Comparison of ENCODE assay signal across 8 cellular contexts in the genomic region with DNA sequence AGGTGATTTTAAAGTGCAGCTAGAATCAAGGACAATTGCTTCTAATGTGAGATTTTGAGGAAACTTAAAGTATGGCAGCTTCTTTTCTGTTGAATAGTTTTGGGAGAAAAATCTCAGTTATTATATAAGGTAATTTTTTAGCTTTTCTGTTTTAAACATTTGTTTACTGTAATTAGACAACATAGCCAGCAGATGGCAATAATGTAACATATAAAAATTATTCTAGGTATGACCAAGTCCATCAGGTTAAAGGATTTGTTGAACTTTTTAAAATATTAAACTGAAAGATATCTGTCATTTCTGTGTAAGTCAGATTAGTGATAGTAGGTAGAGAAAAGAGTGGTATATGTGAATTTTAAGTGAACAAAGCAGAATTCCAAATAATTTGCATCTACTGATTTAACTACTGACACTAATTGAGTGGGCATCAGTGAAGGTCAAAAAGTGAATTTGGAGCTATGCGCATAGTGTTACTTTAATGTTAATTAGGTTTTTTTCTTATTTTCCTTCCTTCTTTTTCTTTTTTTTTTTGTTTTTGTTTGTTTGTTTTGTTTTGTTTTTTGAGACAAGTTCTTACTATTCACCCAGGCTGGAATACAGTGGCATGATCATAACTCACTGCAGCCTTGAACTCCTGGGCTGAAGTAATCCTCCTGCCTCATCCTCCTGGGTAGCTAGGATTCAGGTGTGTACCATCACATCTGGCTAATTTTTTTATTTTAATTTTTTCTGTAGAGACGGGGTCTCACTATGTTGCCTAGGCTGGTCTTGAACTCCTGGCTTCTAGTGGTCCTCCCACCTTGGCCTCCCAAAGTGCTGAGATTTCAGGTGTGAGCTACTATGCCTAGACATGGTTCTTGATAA. TPM values are rescaled to one million over a fixed set of nuclear protein-coding genes. Genes with fewer than 3 reads are reported as not detected.
DNase-seq lines count a peak whose midpoint lies in the region; ATAC-seq and TF ChIP-seq lines count a peak whose summit lies in the region.

No MANE protein-coding gene starts in this region.

- H3K27me3 ChIP-seq in left ventricle myocardium inferior (ENCODE audit: low read depth) (no peaks in the 10 kb centered on the region), right cardiac atrium (ENCODE audit: control insufficient read depth, insufficient read depth) (no peaks in the 10 kb centered on the region)

- H3K9me3 ChIP-seq in left ventricle myocardium inferior (replicated peaks): no peaks in the 10 kb centered on the region
- H3K9me3 ChIP-seq in right cardiac atrium (ENCODE audit: control insufficient read depth, low read length): no peaks in the 10 kb centered on the region

- H3K4me1 ChIP-seq in left ventricle myocardium inferior: no peaks in the 10 kb centered on the region
- no peaks in the 10 kb centered on the region for H3K4me1 ChIP-seq in right cardiac atrium (ENCODE audit: control insufficient read depth, insufficient read depth, low read length)

- no peak overlapping the region for H3K4me3 ChIP-seq in left ventricle myocardium inferior
- H3K4me3 ChIP-seq in right cardiac atrium (ENCODE audit: low read length): no peak overlapping the region

- ATAC-seq in right cardiac atrium (no peak), HG02852 (IDR thresholded peaks at IDR 0.05; ENCODE audit: unreplicated experiment) (no peak), HG03432 (IDR thresholded peaks at IDR 0.05; ENCODE audit: unreplicated experiment) (no peak), GM18868 (IDR thresholded peaks at IDR 0.05; ENCODE audit: unreplicated experiment) (no peak)

- intact Hi-C loops in left ventricle myocardium inferior (cut with micrococcal nuclease) (loop anchor here (5.0 kb wide), 2 partner anchors 76 to 276 kb away; no protein-coding TSS in a partner anchor), right cardiac atrium (cut with DNase I) (loop anchor here in 1 of 4 donors (5.0 kb wide), 1 partner anchor 276 kb away; no protein-coding TSS in a partner anchor)

- WGBS in right cardiac atrium: 97% methylated on average over 2 of the region's 2 CpGs

- DNase-seq in left ventricle myocardium inferior (no peak), right cardiac atrium (no peak), NCI-H748 (lab: John Stamatoyannopoulos, UW; ENCODE audit: unreplicated experiment) (peak; percentile 50), fibroblast of peridontal ligament (ENCODE audit: extremely low read depth) (peak; percentile 70), islet precursor cell (no peak)

- peaks cover 12% of the 10 kb centered on the region for H3K36me3 ChIP-seq in left ventricle myocardium inferior

- H3K27ac ChIP-seq in left ventricle myocardium inferior (replicated peaks) (no peak overlapping the region), right cardiac atrium (ENCODE audit: low read length) (no peak overlapping the region)

- TF ChIP-seq CTCF in left ventricle myocardium inferior (IDR thresholded peaks at IDR 0.05; ENCODE audit: borderline replicate concordance): peak; percentile 65

RNA-seq across cellular contexts. Expression of gene PRORP, which starts 18.6 kb away (rescaled TPM):
- total RNA-seq in left ventricle myocardium inferior: 23.6 TPM
- 10 to 100 TPM; 13.8 to 19.6 (median 17.9) TPM for total RNA-seq in right cardiac atrium
- polyA plus RNA-seq in right cardiac atrium: 14.0 TPM

RNA-seq across cellular contexts. Expression of gene PPP2R3C, which starts 19.2 kb away (rescaled TPM):
- total RNA-seq in left ventricle myocardium inferior: 26.5 TPM
- total RNA-seq in right cardiac atrium: 10 to 100 TPM; 22.6 to 29.5 (median 28.3) TPM
- polyA plus RNA-seq in right cardiac atrium: 23.1 TPM

Comparison
In these comparisons a context has a peak if more than half of its experiments do, and no peak if none do; other contexts are left out.
1. DNase-seq: peak in NCI-H748 (single experiment) and fibroblast of peridontal ligament (single experiment); none in left ventricle myocardium inferior (single experiment), right cardiac atrium (0 of 3) and islet precursor cell (single experiment).